Comparison of ENCODE assay signal across 12 cellular contexts in the genomic region with DNA sequence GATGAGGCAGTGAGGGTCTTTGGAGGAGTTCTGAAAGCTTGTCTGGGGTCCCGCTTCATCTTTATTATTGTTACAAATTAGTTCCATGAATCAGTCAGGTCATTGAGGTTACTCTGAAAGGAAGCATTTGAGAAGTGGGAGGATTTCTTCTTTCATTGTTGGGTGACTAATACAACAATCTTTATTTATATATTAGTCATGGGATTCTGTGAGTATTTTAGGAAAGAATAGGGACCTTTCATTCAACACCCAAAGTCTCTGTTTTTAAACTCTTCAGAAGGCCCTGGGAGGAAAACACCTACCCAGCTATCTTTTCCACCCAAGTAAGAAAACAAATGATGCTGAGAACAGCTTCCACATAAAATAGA.
DNase-seq lines count a peak whose midpoint lies in the region; ATAC-seq, FAIRE-seq and TF ChIP-seq lines count a peak whose summit lies in the region.
"Had no signal": no experiment of that assay in that cellular context is flagged by ENCODE, and none has a peak within 500 bp of the region (broad histone marks: within the 10 kb centered on the region; RNA-seq: fewer than 3 reads in every experiment).

No MANE protein-coding gene starts in this region.

- no peaks in the 10 kb centered on the region for H3K4me1 Mint-ChIP-seq in progenitor cell of endocrine pancreas (ENCODE audit: low read depth)

- H3K9me3 Mint-ChIP-seq in progenitor cell of endocrine pancreas (ENCODE audit: low read depth), result no peaks in the 10 kb centered on the region
- H3K9me3 Mint-ChIP-seq: neural progenitor cell had no signal

- H3K79me2 ChIP-seq in K562 (ENCODE audit: control insufficient read depth, insufficient read depth, low read length) (no peaks in the 10 kb centered on the region), HepG2 (ENCODE audit: insufficient read depth, low read length) (no peaks in the 10 kb centered on the region)

- H3K9ac ChIP-seq in K562 (ENCODE audit: insufficient read depth in 1 of 2, low read depth in 2 of 2, low read length in 2 of 2), result no peak overlapping the region
- no peak overlapping the region for H3K9ac ChIP-seq in HepG2 (ENCODE audit: insufficient read depth, low read depth, low read length)
- H3K9ac ChIP-seq: neural progenitor cell had no signal

- H3K9me3 ChIP-seq in AG04450 (ENCODE audit: control insufficient read depth, insufficient read depth, low read length) (no peaks in the 10 kb centered on the region), K562 (replicated peaks; ENCODE audit: control insufficient read depth, insufficient read depth, low read depth, low read length) (no peaks in the 10 kb centered on the region), HepG2 (ENCODE audit: low read length) (no peaks in the 10 kb centered on the region)
- H3K9me3 ChIP-seq: body of pancreas had no signal

- POLR2A ChIA-PET in AG04450 (lab: Yijun Ruan, JAX), result no interaction called here
- POLR2A ChIA-PET in K562 (lab: Yijun Ruan, JAX), result interaction anchor here (0.7 to 0.8 kb wide), 2 partner anchors 15 to 39 kb away, joined by 3 read pairs; no protein-coding TSS in a partner anchor
- POLR2A ChIA-PET in HepG2 (lab: Yijun Ruan, JAX), result no interaction called here

- TF ChIP-seq CTCF in AG04450 (IDR thresholded peaks at IDR 0.05; ENCODE audit: low read depth, low read length), result no peak; the same call in 1 of the 2 replicates
- no peak for TF ChIP-seq CTCF in K562 (IDR thresholded peaks at IDR 0.05 in 2 of 3, conservative IDR thresholded peaks at IDR 0.05 in 1 of 3; ENCODE audit: insufficient read depth in 2 of 3, low read depth in 1 of 3, low read length in 3 of 3)
- TF ChIP-seq CTCF in HepG2 (CRISPR knock-in tag; IDR thresholded peaks at IDR 0.05), result no peak
- no peak for TF ChIP-seq CTCF in progenitor cell of endocrine pancreas (IDR thresholded peaks at IDR 0.05; ENCODE audit: unreplicated experiment)

- H3K36me3 Mint-ChIP-seq in progenitor cell of endocrine pancreas (ENCODE audit: insufficient read depth), result no peaks in the 10 kb centered on the region
- H3K36me3 Mint-ChIP-seq: neural progenitor cell had no signal

- TF ChIP-seq EP300 in K562 (IDR thresholded peaks at IDR 0.05; ENCODE audit: low read length) (no peak), HepG2 (IDR thresholded peaks at IDR 0.05; ENCODE audit: low read depth in 2 of 2, low read length in 2 of 2) (no peak), HepG2 (CRISPR knock-in tag; IDR thresholded peaks at IDR 0.05; ENCODE audit: borderline replicate concordance) (no peak)

- BruUV-seq in K562 (replicated peaks; lab: Mats Ljungman, UMichigan) (no TSS peak), HepG2 (replicated peaks; lab: Mats Ljungman, UMichigan) (no TSS peak)

- no peak overlapping the region for H3K4me3 Mint-ChIP-seq in progenitor cell of endocrine pancreas (ENCODE audit: low read depth)
- H3K4me3 Mint-ChIP-seq: neural progenitor cell had no signal

- no peak for DNase-seq in AG04450 (ENCODE audit: low read depth, low spot score)
- DNase-seq in HT1080 (ENCODE audit: low read depth), result peak; percentile 91
- DNase-seq in K562 (ENCODE audit: extremely low read depth in 1 of 4, low spot score in 3 of 4), result no peak
- peak; percentile 8 for DNase-seq in HepG2 (ENCODE audit: low spot score)
- no peak for DNase-seq in KBM-7
- DNase-seq in NCI-H2171 treated with DMSO at 0.1 percent for 48 hours (lab: John Stamatoyannopoulos, UW), result no peak
- DNase-seq in progenitor cell of endocrine pancreas (ENCODE audit: low spot score, unreplicated experiment), result no peak
- DNase-seq: body of pancreas, NCI-H510A had no signal

- H3K27ac ChIP-seq in AG04450 (ENCODE audit: low read depth, low read length), result peak overlapping the region; percentile 85
- H3K27ac ChIP-seq in K562 (ENCODE audit: extremely low read depth, low read depth, low read length), result no peak overlapping the region
- H3K27ac ChIP-seq in HepG2 (ENCODE audit: extremely low read length, insufficient read depth, low read length), result no peak overlapping the region
- H3K27ac ChIP-seq: body of pancreas, neural progenitor cell had no signal

- TF ChIP-seq RAD21 in K562 (CRISPR knock-in tag; conservative IDR thresholded peaks at IDR 0.05 in 1 of 2, IDR thresholded peaks at IDR 0.05 in 1 of 2), result no peak
- no peak for TF ChIP-seq RAD21 in HepG2 (CRISPR knock-in tag; IDR thresholded peaks at IDR 0.05)

- no peaks in the 10 kb centered on the region for H3K27me3 Mint-ChIP-seq in progenitor cell of endocrine pancreas

- H2AFZ ChIP-seq in K562 (ENCODE audit: low read depth, low read length), result no peak overlapping the region
- H2AFZ ChIP-seq in HepG2 (ENCODE audit: low read length), result no peak overlapping the region
- H2AFZ ChIP-seq: neural progenitor cell had no signal

- intact Hi-C loops in K562 (cut with micrococcal nuclease) (no loop called here), HepG2 (cut with micrococcal nuclease; ENCODE audit: unreplicated experiment) (no loop called here)

- no peaks in the 10 kb centered on the region for H3K27me3 ChIP-seq in AG04450 (ENCODE audit: control insufficient read depth, insufficient read depth, low read length)
- H3K27me3 ChIP-seq in K562 (ENCODE audit: control insufficient read depth in 2 of 2, insufficient read depth in 2 of 2, low read length in 2 of 2), result peaks cover 20 to 39% of the 10 kb centered on the region in 2 experiments; a peak in 4 of 5 replicates
- peaks cover 2 to 16% of the 10 kb centered on the region in 2 experiments; a peak in 3 of 5 replicates for H3K27me3 ChIP-seq in HepG2 (ENCODE audit: control insufficient read depth in 1 of 2, insufficient read depth in 2 of 2, low read length in 2 of 2)
- H3K27me3 ChIP-seq: body of pancreas, neural progenitor cell had no signal

- no peak overlapping the region for H3K27ac Mint-ChIP-seq in progenitor cell of endocrine pancreas
- H3K27ac Mint-ChIP-seq: neural progenitor cell had no signal

- ATAC-seq in K562 (no peak), HepG2 (no peak), GM18502 (IDR thresholded peaks at IDR 0.05; ENCODE audit: poor library complexity, unreplicated experiment) (no peak)
- ATAC-seq: body of pancreas had no signal

- WGBS in K562 (ENCODE audit: insufficient coverage, low coverage, missing lambda C conversion rate), result 4% methylated on average over 1 of the region's 1 CpG
- 0% methylated on average over 1 of the region's 1 CpG for WGBS in HepG2 (ENCODE audit: low lambda C conversion rate)

- H4K20me1 ChIP-seq in K562 (replicated peaks; ENCODE audit: control insufficient read depth, insufficient read depth, low read length), result no peaks in the 10 kb centered on the region
- H4K20me1 ChIP-seq in HepG2 (ENCODE audit: insufficient read depth, low read length), result no peaks in the 10 kb centered on the region

- no peaks in the 10 kb centered on the region for H3K9me1 ChIP-seq in K562 (ENCODE audit: control insufficient read depth, insufficient read depth, low read length)

- H3K4me2 ChIP-seq in K562 (ENCODE audit: insufficient read depth, low read length) (no peak overlapping the region), HepG2 (ENCODE audit: low read depth, low read length) (no peak overlapping the region)
- H3K4me2 ChIP-seq: neural progenitor cell had no signal

- in situ Hi-C loops in K562 (cut with MboI) (no loop called here), HepG2 (cut with HindIII; ENCODE audit: extremely low pct_ligation_motif_present, low pct_unique_long_range_greater_than_20kb) (no loop called here), KBM-7 (cut with MboI; ENCODE audit: low pct_unique_long_range_greater_than_20kb, low sequenced_read_pairs) (no loop called here)

- H3K36me3 ChIP-seq in K562 (ENCODE audit: control insufficient read depth, insufficient read depth, low read length), result no peaks in the 10 kb centered on the region
- H3K36me3 ChIP-seq in HepG2 (replicated peaks in 1 of 2; ENCODE audit: control insufficient read depth in 1 of 2, insufficient read depth in 2 of 2, low read length in 2 of 2), result no peaks in the 10 kb centered on the region
- H3K36me3 ChIP-seq: neural progenitor cell had no signal

- CTCF ChIA-PET in AG04450 (lab: Charles Lee), result interaction anchor here (0.6 to 3.5 kb wide), 8 partner anchors 10 to 925 kb away, joined by 3 to 15 read pairs (median 6); no protein-coding TSS in a partner anchor
- CTCF ChIA-PET in K562 (lab: Yijun Ruan, JAX; ENCODE audit: low intra/inter-chr PET ratio), result no interaction called here
- CTCF ChIA-PET in HepG2 (lab: Yijun Ruan, JAX; ENCODE audit: low intra/inter-chr PET ratio, low total read pairs), result no interaction called here

- FAIRE-seq in K562 (lab: Jason Lieb, UNC) (no peak), HepG2 (lab: Jason Lieb, UNC) (no peak)
- FAIRE-seq: TTC549 had no signal

- H3K4me3 ChIP-seq in AG04450 (ENCODE audit: low read depth, low read length) (no peak overlapping the region), K562 (no peak overlapping the region), HepG2 (replicated peaks in 1 of 3; ENCODE audit: insufficient read depth in 1 of 3, low read depth in 2 of 3, low read length in 3 of 3) (no peak overlapping the region)
- H3K4me3 ChIP-seq: body of pancreas, neural progenitor cell had no signal

- no peaks in the 10 kb centered on the region for H3K4me1 ChIP-seq in K562 (replicated peaks in 1 of 2; ENCODE audit: control insufficient read depth in 2 of 2, insufficient read depth in 2 of 2, low read length in 2 of 2)
- no peaks in the 10 kb centered on the region for H3K4me1 ChIP-seq in HepG2 (ENCODE audit: insufficient read depth, low read length)
- H3K4me1 ChIP-seq: body of pancreas had no signal

- TF ChIP-seq POLR2A in K562 (conservative IDR thresholded peaks at IDR 0.05) (no peak), HepG2 (IDR thresholded peaks at IDR 0.05; ENCODE audit: insufficient read depth in 1 of 2, low read depth in 2 of 2, low read length in 2 of 2) (no peak)

TF ChIP-seq in K562, 482 proteins besides CTCF, POLR2A, EP300 and RAD21:
- TF ChIP-seq PHF8 (IDR thresholded peaks at IDR 0.05; ENCODE audit: borderline replicate concordance, low read length), result no peak
- TF ChIP-seq ADNP (tag; IDR thresholded peaks at IDR 0.05), result no peak
- 0 out of 2 replicates have a peak, but pooled peaks have one; percentile 25 for TF ChIP-seq FOSL1 (tag; conservative IDR thresholded peaks at IDR 0.05)

TF ChIP-seq in HepG2, 621 proteins besides CTCF, POLR2A, EP300 and RAD21:
- no peak for TF ChIP-seq ZMYM2 (CRISPR knock-in tag; IDR thresholded peaks at IDR 0.05)
- no peak for TF ChIP-seq DR1 (CRISPR knock-in tag; IDR thresholded peaks at IDR 0.05)
- TF ChIP-seq ZNF260 (CRISPR knock-in tag; IDR thresholded peaks at IDR 0.05; ENCODE audit: borderline replicate concordance, low read depth), result no peak
- no peak for TF ChIP-seq AGO1 (IDR thresholded peaks at IDR 0.05; ENCODE audit: low read depth, low read length, poor library complexity, severe bottlenecking)
- no peak for TF ChIP-seq HDAC1 (CRISPR knock-in tag; IDR thresholded peaks at IDR 0.05)
- TF ChIP-seq ZNF841 (CRISPR knock-in tag; IDR thresholded peaks at IDR 0.05; ENCODE audit: borderline replicate concordance), result no peak
- TF ChIP-seq ZNF441 (CRISPR knock-in tag; IDR thresholded peaks at IDR 0.05; ENCODE audit: borderline replicate concordance), result no peak
- TF ChIP-seq CBX2 (IDR thresholded peaks at IDR 0.05; ENCODE audit: low read depth, low read length), result no peak
- TF ChIP-seq CBX2 (CRISPR knock-in tag; IDR thresholded peaks at IDR 0.05; ENCODE audit: low read depth), result no peak

Comparison
In these comparisons a context has a peak if more than half of its experiments do, and no peak if none do; other contexts are left out.
1. DNase-seq: peak in HT1080 (single experiment) and HepG2 (single experiment); none in AG04450 (single experiment), K562 (0 of 4), KBM-7 (single experiment), NCI-H2171 treated with DMSO at 0.1 percent for 48 hours (single experiment) and progenitor cell of endocrine pancreas (single experiment).